8 cellular contexts compared by ENCODE assay signal in genomic region chr11:58905141-58905715, GRCh38.
A peak's percentile ranks its signal among the peaks of the same experiment; 100 is the strongest.
DNase-seq lines count a peak whose midpoint lies in the region; ATAC-seq and FAIRE-seq lines count a peak whose summit lies in the region.

No MANE protein-coding gene starts in this region.

- no peaks in the 10 kb centered on the region for H3K4me1 Mint-ChIP-seq in activated naive CD4-positive, alpha-beta T cell treated with anti-CD3 and anti-CD28 coated beads, Interleukin-2, amount 10 ng/mL, durations not matched to agents 7 days and 5 days

- peak; percentile 67 for DNase-seq in DMS79 treated with DMSO at 0.1 percent for 48 hours (lab: John Stamatoyannopoulos, UW)
- DNase-seq in RCC 7860 (ENCODE audit: low spot score), result peak; percentile 42
- peak; percentile 16 for DNase-seq in globus pallidus (ENCODE audit: low spot score)
- peak; percentile 31 to 93 (median 56) for DNase-seq in posterior cingulate gyrus
- no peak for DNase-seq in activated naive CD4-positive, alpha-beta T cell treated with anti-CD3 and anti-CD28 coated beads, Interleukin-2, amount 10 ng/mL, durations not matched to agents 7 days and 5 days
- DNase-seq in HuH-7 (ENCODE audit: low spot score), result no peak
- DNase-seq in middle frontal gyrus (ENCODE audit: extremely low spot score, low spot score), result no peak

- CTCF ChIA-PET in activated naive CD4-positive, alpha-beta T cell treated with anti-CD3 and anti-CD28 coated beads, Interleukin-2, amount 10 ng/mL, durations not matched to agents 7 days and 5 days (lab: Charles Lee), result no interaction called here

- no peak for ATAC-seq in GM21529 (IDR thresholded peaks at IDR 0.05; ENCODE audit: unreplicated experiment)

- no peaks in the 10 kb centered on the region for H3K36me3 Mint-ChIP-seq in activated naive CD4-positive, alpha-beta T cell treated with anti-CD3 and anti-CD28 coated beads, Interleukin-2, amount 10 ng/mL, durations not matched to agents 7 days and 5 days

- H3K27me3 Mint-ChIP-seq in activated naive CD4-positive, alpha-beta T cell treated with anti-CD3 and anti-CD28 coated beads, Interleukin-2, amount 10 ng/mL, durations not matched to agents 7 days and 5 days, result peaks cover 56% of the 10 kb centered on the region

- H3K4me3 Mint-ChIP-seq in activated naive CD4-positive, alpha-beta T cell treated with anti-CD3 and anti-CD28 coated beads, Interleukin-2, amount 10 ng/mL, durations not matched to agents 7 days and 5 days, result no peak overlapping the region

- intact Hi-C loops in posterior cingulate gyrus (cut with DNase I), result no loop called here

- FAIRE-seq in RCC 7860 (lab: Jason Lieb, UNC), result no peak

- H3K27ac Mint-ChIP-seq in activated naive CD4-positive, alpha-beta T cell treated with anti-CD3 and anti-CD28 coated beads, Interleukin-2, amount 10 ng/mL, durations not matched to agents 7 days and 5 days, result no peak overlapping the region

- H3K9me3 Mint-ChIP-seq in activated naive CD4-positive, alpha-beta T cell treated with anti-CD3 and anti-CD28 coated beads, Interleukin-2, amount 10 ng/mL, durations not matched to agents 7 days and 5 days, result no peaks in the 10 kb centered on the region

Comparison
In these comparisons a context has a peak if more than half of its experiments do, and no peak if none do; other contexts are left out.
1. DNase-seq: peak in DMS79 treated with DMSO at 0.1 percent for 48 hours (single experiment), RCC 7860 (single experiment), globus pallidus (single experiment) and posterior cingulate gyrus (10 of 10); none in activated naive CD4-positive, alpha-beta T cell treated with anti-CD3 and anti-CD28 coated beads, Interleukin-2, amount 10 ng/mL, durations not matched to agents 7 days and 5 days (single experiment), HuH-7 (single experiment) and middle frontal gyrus (single experiment).